ENCODE assay signal across 1 cellular context in genomic region chr12:113463746-113464743, GRCh38.
TF ChIP-seq lines count a peak whose summit lies in the region.

No MANE protein-coding gene starts in this region.

TF ChIP-seq in HepG2, 621 proteins besides CTCF, POLR2A, EP300 and RAD21:
- no peak for TF ChIP-seq KAT8 (CRISPR knock-in tag; IDR thresholded peaks at IDR 0.05)
- TF ChIP-seq HMGA1 (CRISPR knock-in tag; conservative IDR thresholded peaks at IDR 0.05), result no peak
- no peak for TF ChIP-seq ZBTB1 (CRISPR knock-in tag; IDR thresholded peaks at IDR 0.05; ENCODE audit: borderline replicate concordance)
- TF ChIP-seq ZBTB44 (CRISPR knock-in tag; IDR thresholded peaks at IDR 0.05), result no peak
- TF ChIP-seq NFKB2 (CRISPR knock-in tag; IDR thresholded peaks at IDR 0.05; ENCODE audit: borderline replicate concordance), result no peak
- TF ChIP-seq RBM39 (IDR thresholded peaks at IDR 0.05; ENCODE audit: low read depth, low read length, poor library complexity, severe bottlenecking), result no peak
- TF ChIP-seq ZNF451 (CRISPR knock-in tag; IDR thresholded peaks at IDR 0.05), result no peak
- TF ChIP-seq ZNF124 (CRISPR knock-in tag; IDR thresholded peaks at IDR 0.05), result no peak
- no peak for TF ChIP-seq RXRA (CRISPR knock-in tag; IDR thresholded peaks at IDR 0.05)
- TF ChIP-seq ZNF598 (CRISPR knock-in tag; IDR thresholded peaks at IDR 0.05; ENCODE audit: borderline replicate concordance), result no peak
